Comparison of ENCODE assay signal across 8 cellular contexts in the genomic region with DNA sequence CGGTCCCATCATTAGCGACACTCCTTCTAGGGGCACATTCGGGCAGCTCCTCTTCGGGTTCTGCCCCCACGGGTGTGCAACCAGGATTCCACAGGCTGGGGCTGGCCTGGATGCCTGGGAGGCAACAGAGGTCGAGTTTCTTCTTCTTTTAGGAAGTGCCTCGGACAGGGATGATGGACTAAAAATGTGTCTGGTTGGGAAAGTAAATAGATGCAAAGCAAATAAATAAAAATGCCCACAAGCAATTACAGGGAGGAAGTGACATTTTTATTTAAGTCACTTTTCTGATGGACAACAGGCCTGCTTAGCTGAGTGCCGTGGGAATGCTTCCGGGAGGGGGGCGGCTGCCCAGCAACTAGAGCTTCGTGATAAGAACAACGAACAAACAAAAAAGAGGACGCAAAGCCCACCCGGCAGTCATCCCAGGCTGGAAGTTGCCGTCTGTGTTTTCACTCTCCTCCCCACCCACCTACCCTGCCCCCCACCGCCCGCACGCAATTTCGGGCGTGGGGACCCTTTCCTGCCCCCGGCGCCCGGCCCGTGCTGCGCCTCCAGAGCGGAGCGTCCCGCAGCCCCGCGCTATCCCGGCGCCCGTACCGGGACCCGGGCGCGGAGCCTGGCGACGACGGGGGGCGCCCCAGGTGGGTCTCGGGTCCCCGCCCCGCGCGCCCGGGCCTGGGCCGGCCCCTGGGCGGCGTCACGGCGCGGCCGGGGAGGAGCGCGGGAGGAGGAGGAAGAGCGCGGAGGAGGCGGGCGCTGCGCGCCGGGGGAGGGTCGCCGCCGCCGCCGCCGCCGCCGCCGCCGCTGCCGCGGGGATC. TPM values are rescaled to one million over a fixed set of nuclear protein-coding genes. Genes with fewer than 3 reads are reported as not detected.
DNase-seq lines count a peak whose midpoint lies in the region; ATAC-seq and TF ChIP-seq lines count a peak whose summit lies in the region.

No MANE protein-coding gene starts in this region.

- H3K27me3 ChIP-seq in SJSA1 (replicated peaks) (no peaks in the 10 kb centered on the region), prostate gland (replicated peaks; ENCODE audit: insufficient read depth) (no peaks in the 10 kb centered on the region)

- no peak for TF ChIP-seq CTCF in prostate gland (IDR thresholded peaks at IDR 0.05)

- peak; percentile 43 for ATAC-seq in GM19468 (IDR thresholded peaks at IDR 0.05; ENCODE audit: extremely low read depth, unreplicated experiment)
- peak; percentile 59 for ATAC-seq in HG03571 (IDR thresholded peaks at IDR 0.05; ENCODE audit: unreplicated experiment)
- ATAC-seq in left cardiac atrium, result peak; percentile 91 to 94

- peak overlapping the region; percentile 69 for H3K27ac ChIP-seq in SJSA1
- peak overlapping the region; percentile 11 for H3K27ac ChIP-seq in adipose tissue (ENCODE audit: low read depth, low read length)
- H3K27ac ChIP-seq in prostate gland, result peak overlapping the region; percentile 89 to 92

- peaks cover 29% of the 10 kb centered on the region for H3K4me1 ChIP-seq in SJSA1 (replicated peaks)
- no peaks in the 10 kb centered on the region for H3K4me1 ChIP-seq in prostate gland (replicated peaks)

- DNase-seq in DMS53 (lab: John Stamatoyannopoulos, UW) (peak; percentile 88), SJSA1 (ENCODE audit: low read depth in 1 of 2, low spot score in 2 of 2) (peak; percentile 61 to 72), left cardiac atrium (peak; percentile 65), prostate gland (ENCODE audit: low spot score) (peak; percentile 49), pons (ENCODE audit: low spot score) (no peak)

- no peaks in the 10 kb centered on the region for H3K9me3 ChIP-seq in SJSA1 (replicated peaks)
- no peaks in the 10 kb centered on the region for H3K9me3 ChIP-seq in prostate gland

- peaks cover 22% of the 10 kb centered on the region for H3K36me3 ChIP-seq in SJSA1
- no peaks in the 10 kb centered on the region for H3K36me3 ChIP-seq in prostate gland

- intact Hi-C loops in left cardiac atrium (cut with DNase I) (no loop called here), prostate gland (cut with DNase I) (loop anchor here (5.0 kb wide), 1 partner anchor 48 kb away; no protein-coding TSS in a partner anchor)

- H3K4me3 ChIP-seq in SJSA1, result peak overlapping the region; percentile 98
- H3K4me3 ChIP-seq in prostate gland, result peak overlapping the region; percentile 76 to 92

- peak; percentile 19 for TF ChIP-seq POLR2A in prostate gland (IDR thresholded peaks at IDR 0.05)

- 2 to 4% (median 3%) methylated on average over 37 to 74 of the region's 75 CpGs for WGBS in adipose tissue, 3 donors
- WGBS in prostate gland, result 2% methylated on average over 25 of the region's 75 CpGs

RNA-seq across cellular contexts. Expression of gene NCK2, which starts 0.4 kb away (rescaled TPM):
- 30.8 and 47.1 TPM in 2 replicates for total RNA-seq in SJSA1 (2014; rRNA removed; shearing (Covaris generic))
- 10 to 100 TPM; 26.6 to 30.8 (median 27.2) TPM for polyA plus RNA-seq in adipose tissue
- total RNA-seq in left cardiac atrium (10 to 100 TPM; 30.7 to 36.5 TPM), prostate gland (100 to 1,000 TPM in 1 of 2 donors, 10 to 100 TPM in 1; 39.0 to 144 TPM)

Comparison
In these comparisons a context has a peak if more than half of its experiments do, and no peak if none do; other contexts are left out.
1. H3K27ac ChIP-seq: peak in every context shown above with its lines; median percentile 90 in prostate gland; 69 in SJSA1; 11 in adipose tissue.